ENCODE assay signal across 12 cellular contexts in the genomic region with DNA sequence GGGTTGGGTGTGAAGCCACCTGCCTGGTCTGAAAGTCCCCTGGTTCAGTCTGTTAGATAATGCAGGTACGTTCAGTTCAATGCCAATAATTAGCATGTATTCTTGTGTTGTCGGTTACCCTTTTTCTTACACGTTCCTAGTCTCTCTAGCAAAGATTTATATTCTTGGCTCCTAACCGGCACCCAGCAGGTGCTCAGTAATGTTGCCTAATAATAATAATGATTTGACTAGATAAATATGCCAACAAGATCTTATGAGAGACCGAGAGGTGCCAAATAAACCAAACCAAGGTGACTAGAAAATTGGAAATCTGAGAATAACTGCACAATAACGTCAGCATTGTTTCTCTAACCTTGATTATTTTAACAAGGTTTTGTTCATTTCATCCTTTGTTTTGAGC. TPM values are rescaled to one million over a fixed set of nuclear protein-coding genes. Genes with fewer than 3 reads are reported as not detected.
DNase-seq lines count a peak whose midpoint lies in the region; ATAC-seq and TF ChIP-seq lines count a peak whose summit lies in the region.
"Had no signal": no experiment of that assay in that cellular context is flagged by ENCODE, and none has a peak within 500 bp of the region (broad histone marks: within the 10 kb centered on the region; RNA-seq: fewer than 3 reads in every experiment).

No MANE protein-coding gene starts in this region.

- H3K4me3 ChIP-seq in left ventricle myocardium inferior (peak overlapping the region; percentile 79), right cardiac atrium (ENCODE audit: low read length) (no peak overlapping the region), PC-9 (no peak overlapping the region)

- H3K4me2 ChIP-seq in PC-9: peak overlapping the region; percentile 79; the same call in 1 of the 2 replicates

- H3K27ac Mint-ChIP-seq in immature natural killer cell: peak overlapping the region in 3 of 6 donors; percentile 92 to 98 (median 95)
- H3K27ac Mint-ChIP-seq in stimulated activated memory B cell treated with anti-CD40 and anti-IgM and Interleukin-4, amounts not matched to agents 10 μg/mL and 1 μg/mL and 100 μg/mL, for 72 hours: peak overlapping the region; percentile 89

- no peaks in the 10 kb centered on the region for H3K9me2 ChIP-seq in PC-9 (ENCODE audit: insufficient read depth)

- H3K36me3 ChIP-seq in left ventricle myocardium inferior (peaks cover 16% of the 10 kb centered on the region), PC-9 (ENCODE audit: low read depth) (no peaks in the 10 kb centered on the region)

- H3K9me3 ChIP-seq in left ventricle myocardium inferior (replicated peaks) (no peaks in the 10 kb centered on the region), right cardiac atrium (ENCODE audit: control insufficient read depth, low read length) (no peaks in the 10 kb centered on the region), PC-9 (ENCODE audit: insufficient read depth, low read depth) (no peaks in the 10 kb centered on the region)
- H3K9me3 ChIP-seq: adrenal gland, BLaER1, gastroesophageal sphincter had no signal

- H3K36me3 Mint-ChIP-seq in immature natural killer cell: peaks cover 0 to 6% (median 0%) of the 10 kb centered on the region in 3 donors
- H3K36me3 Mint-ChIP-seq in stimulated activated memory B cell treated with anti-CD40 and anti-IgM and Interleukin-4, amounts not matched to agents 10 μg/mL and 1 μg/mL and 100 μg/mL, for 72 hours: peaks cover 3% of the 10 kb centered on the region

- H3K4me3 Mint-ChIP-seq in immature natural killer cell: peak overlapping the region; percentile 91 to 100 (median 95)
- peak overlapping the region; percentile 86 for H3K4me3 Mint-ChIP-seq in stimulated activated memory B cell treated with anti-CD40 and anti-IgM and Interleukin-4, amounts not matched to agents 10 μg/mL and 1 μg/mL and 100 μg/mL, for 72 hours

- H3K9me3 Mint-ChIP-seq in immature natural killer cell: no peaks in the 10 kb centered on the region
- H3K9me3 Mint-ChIP-seq in stimulated activated memory B cell treated with anti-CD40 and anti-IgM and Interleukin-4, amounts not matched to agents 10 μg/mL and 1 μg/mL and 100 μg/mL, for 72 hours: no peaks in the 10 kb centered on the region

- no peak for ATAC-seq in right cardiac atrium
- no peak for ATAC-seq in stimulated activated memory B cell treated with anti-CD40 and anti-IgM and Interleukin-4, amounts not matched to agents 10 μg/mL and 1 μg/mL and 100 μg/mL, for 72 hours

- peaks cover 19 to 24% of the 10 kb centered on the region in 2 donors for H3K4me1 Mint-ChIP-seq in immature natural killer cell
- peaks cover 23% of the 10 kb centered on the region for H3K4me1 Mint-ChIP-seq in stimulated activated memory B cell treated with anti-CD40 and anti-IgM and Interleukin-4, amounts not matched to agents 10 μg/mL and 1 μg/mL and 100 μg/mL, for 72 hours

- WGBS in right cardiac atrium: 87% methylated on average over 6 of the region's 6 CpGs

- DNase-seq in left ventricle myocardium inferior (no peak), right cardiac atrium (no peak), PC-9 (no peak), immature natural killer cell (no peak), occipital lobe (lab: John Stamatoyannopoulos, UW) (no peak), NCI-H226 (no peak)
- DNase-seq in activated CD4-positive, alpha-beta T cell treated with anti-CD3 and anti-CD28 coated beads, Interleukin-2, amount 50 U/mL, for 48 hours: no peak
- DNase-seq: activated CD4-positive, alpha-beta T cell treated with anti-CD3 and anti-CD28 coated beads, Interleukin-2, amount 50 U/mL, for 1 hour; adrenal gland had no signal

- H3K27ac ChIP-seq in left ventricle myocardium inferior (replicated peaks) (no peak overlapping the region), right cardiac atrium (ENCODE audit: low read length) (no peak overlapping the region), PC-9 (no peak overlapping the region)

- no peaks in the 10 kb centered on the region for H3F3A ChIP-seq in PC-9 (ENCODE audit: insufficient read depth, low read depth)

- H3K27me3 ChIP-seq in left ventricle myocardium inferior (ENCODE audit: low read depth): no peaks in the 10 kb centered on the region
- no peaks in the 10 kb centered on the region for H3K27me3 ChIP-seq in right cardiac atrium (ENCODE audit: control insufficient read depth, insufficient read depth)
- no peaks in the 10 kb centered on the region for H3K27me3 ChIP-seq in PC-9 (ENCODE audit: insufficient read depth, low read depth)
- H3K27me3 ChIP-seq: adrenal gland, BLaER1, gastroesophageal sphincter had no signal

- H3K4me1 ChIP-seq in left ventricle myocardium inferior (peaks cover 36% of the 10 kb centered on the region), right cardiac atrium (ENCODE audit: control insufficient read depth, insufficient read depth, low read length) (no peaks in the 10 kb centered on the region), PC-9 (replicated peaks; ENCODE audit: insufficient read depth) (peaks cover 7% of the 10 kb centered on the region)
- H3K4me1 ChIP-seq: adrenal gland had no signal

- POLR2A ChIA-PET in PC-9 (lab: Charles Lee; ENCODE audit: unreplicated experiment): no interaction called here

- intact Hi-C loops in left ventricle myocardium inferior (cut with micrococcal nuclease): no loop called here
- intact Hi-C loops in right cardiac atrium (cut with DNase I): loop anchor here in 1 of 4 donors (10.0 kb wide), 1 partner anchor 95 kb away; no protein-coding TSS in a partner anchor
- intact Hi-C loops in PC-9 (cut with micrococcal nuclease; ENCODE audit: unreplicated experiment): no loop called here

- peaks cover 5 to 10% (median 5%) of the 10 kb centered on the region in 3 donors for H3K27me3 Mint-ChIP-seq in immature natural killer cell (ENCODE audit: low read depth in 3 of 3)
- no peaks in the 10 kb centered on the region for H3K27me3 Mint-ChIP-seq in stimulated activated memory B cell treated with anti-CD40 and anti-IgM and Interleukin-4, amounts not matched to agents 10 μg/mL and 1 μg/mL and 100 μg/mL, for 72 hours

- H3K79me2 ChIP-seq in PC-9 (ENCODE audit: low read depth): 0 out of 2 replicates have a peak, but pooled peaks cover 3% of the 10 kb centered on the region

- H4K20me1 ChIP-seq in PC-9 (ENCODE audit: insufficient read depth): no peaks in the 10 kb centered on the region
- H4K20me1 ChIP-seq: BLaER1 had no signal

- TF ChIP-seq CTCF in left ventricle myocardium inferior (IDR thresholded peaks at IDR 0.05; ENCODE audit: borderline replicate concordance) (no peak), PC-9 (conservative IDR thresholded peaks at IDR 0.05) (no peak)

- CTCF ChIA-PET in PC-9 (lab: Charles Lee): no interaction called here

- H2AFZ ChIP-seq in PC-9: peak overlapping the region; percentile 96

- BruUV-seq in PC-9 (replicated peaks; lab: Mats Ljungman, UMichigan): no TSS peak

RNA-seq across cellular contexts. Expression of gene SMIM30, which starts 1.1 kb away (rescaled TPM):
- total RNA-seq in left ventricle myocardium inferior (148 TPM), right cardiac atrium (100 to 1,000 TPM; 107 to 135 (median 111) TPM), PC-9 (2021) (32.1 and 46.8 TPM in 2 replicates), occipital lobe (25.4 TPM)
- polyA plus RNA-seq in right cardiac atrium (271 TPM), immature natural killer cell (10 to 100 TPM; 30.7 to 43.2 (median 34.9) TPM)

RNA-seq across cellular contexts. Expression of gene GPR85, which starts 32.8 kb away (rescaled TPM):
- total RNA-seq in left ventricle myocardium inferior (0.69 TPM), right cardiac atrium (1 to 10 TPM; 3.2 to 4.0 (median 3.6) TPM), PC-9 (2021) (0.30 and 0.65 TPM in 2 replicates), occipital lobe (272 TPM)
- polyA plus RNA-seq in right cardiac atrium (4.4 TPM), immature natural killer cell (not detected)

Comparison
In these comparisons a context has a peak if more than half of its experiments do, and no peak if none do; other contexts are left out.
1. RNA of gene GPR85, which starts 32.8 kb away (total RNA-seq): 272 TPM in occipital lobe (single experiment); 3.2 to 4.0 TPM in right cardiac atrium, 0.69 TPM in left ventricle myocardium inferior (single experiment) and 0.30 to 0.65 TPM in PC-9; every median in the first group is over 10 times any median in the second.